ENCODE assay signal across 15 cellular contexts in the genomic region with DNA sequence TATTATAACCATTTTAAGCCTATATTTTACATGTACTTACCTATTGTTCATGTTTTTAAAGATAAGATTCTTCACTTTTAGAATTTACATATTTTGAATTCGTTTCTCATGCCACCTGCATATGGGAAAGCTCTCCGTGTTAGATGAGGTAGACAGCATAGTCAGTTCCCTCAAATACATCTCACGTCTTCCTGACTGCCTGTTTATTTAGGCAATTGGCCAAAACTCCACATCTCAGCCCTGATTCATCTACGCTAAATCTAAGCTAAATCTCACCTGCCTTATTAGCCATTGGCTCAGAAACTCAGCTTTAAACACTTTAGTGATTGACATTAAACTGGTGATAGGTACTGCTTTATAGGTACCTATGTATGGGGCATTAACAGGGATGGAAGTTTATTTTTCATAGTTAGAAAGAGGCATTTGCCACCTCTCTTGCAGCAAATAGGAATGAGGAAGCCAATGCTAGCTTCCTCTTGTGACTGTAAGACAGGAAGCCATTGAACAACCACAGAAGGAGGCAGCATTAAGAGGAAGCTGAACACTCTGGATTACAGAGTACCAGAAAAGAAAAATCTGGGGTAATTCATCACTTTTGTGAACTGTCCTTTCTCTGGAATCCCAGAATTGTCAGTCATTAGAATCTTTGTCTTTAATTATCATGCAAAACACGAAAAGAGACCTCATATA.
A peak's percentile ranks its signal among the peaks of the same experiment; 100 is the strongest.
DNase-seq lines count a peak whose midpoint lies in the region; ATAC-seq and TF ChIP-seq lines count a peak whose summit lies in the region.
"Had no signal": no experiment of that assay in that cellular context is flagged by ENCODE, and none has a peak within 500 bp of the region (broad histone marks: within the 10 kb centered on the region; RNA-seq: fewer than 3 reads in every experiment).

No MANE protein-coding gene starts in this region.

- no peak for ATAC-seq in GM19324 (IDR thresholded peaks at IDR 0.05; ENCODE audit: low FRiP score, unreplicated experiment)
- ATAC-seq: activated CD4-positive, CD25-positive, alpha-beta regulatory T cell treated with anti-CD3 and anti-CD28 coated beads, Interleukin-2, amount 50 U/mL, for 24 hours had no signal

- peak; percentile 79 for DNase-seq in COR-L47 (lab: John Stamatoyannopoulos, UW)
- peak; percentile 87 for DNase-seq in NCI-H1092 treated with DMSO at 0.1 percent for 48 hours (lab: John Stamatoyannopoulos, UW)
- peak; percentile 77 for DNase-seq in NOMO-1 treated with DMSO at 0.1 percent for 48 hours (lab: John Stamatoyannopoulos, UW; ENCODE audit: unreplicated experiment)
- DNase-seq in endothelial cell (ENCODE audit: low spot score): no peak
- DNase-seq in mucosa of gallbladder (ENCODE audit: low spot score): no peak
- no peak for DNase-seq in LoVo (ENCODE audit: low spot score)
- no peak for DNase-seq in CD14-positive monocyte (ENCODE audit: low spot score)
- DNase-seq: brain microvascular endothelial cell, NCI-H187 had no signal

- H3K9me3 Mint-ChIP-seq in endothelial cell (ENCODE audit: unreplicated experiment) (no peaks in the 10 kb centered on the region), CD14-positive monocyte (peaks cover 0 to 11% (median 3%) of the 10 kb centered on the region in 7 donors)
- H3K9me3 Mint-ChIP-seq: activated T-helper 1 cell treated with anti-CD3 and anti-CD28 coated beads, Interleukin-12 subunit alpha, Interleukin-12 subunit beta, Interleukin-2, Interleukin-4 antibody, amounts not matched to agents 30 ng/mL and 10 ng/mL and 1 ng/mL, durations not matched to agents 14 hours and 24 hours and 36 hours; stimulated activated naive CD8-positive, alpha-beta T cell treated with anti-CD3 and anti-CD28 coated beads, Interleukin-15, Interleukin-2, amounts not matched to agents 100 ng/mL and 50 ng/mL, for 24 hours had no signal

- H3K4me3 Mint-ChIP-seq in endothelial cell (ENCODE audit: unreplicated experiment) (no peak overlapping the region), CD14-positive monocyte (no peak overlapping the region)
- H3K4me3 Mint-ChIP-seq: activated T-helper 1 cell treated with anti-CD3 and anti-CD28 coated beads, Interleukin-12 subunit alpha, Interleukin-12 subunit beta, Interleukin-2, Interleukin-4 antibody, amounts not matched to agents 30 ng/mL and 10 ng/mL and 1 ng/mL, durations not matched to agents 14 hours and 24 hours and 36 hours; CD4-positive, CD25-positive, alpha-beta regulatory T cell; mesothelial cell of epicardium; stimulated activated naive CD8-positive, alpha-beta T cell treated with anti-CD3 and anti-CD28 coated beads, Interleukin-15, Interleukin-2, amounts not matched to agents 100 ng/mL and 50 ng/mL, for 24 hours had no signal

- intact Hi-C loops in CD14-positive monocyte (cut with micrococcal nuclease): no loop called here

- H3K27me3 Mint-ChIP-seq in endothelial cell (ENCODE audit: unreplicated experiment) (no peaks in the 10 kb centered on the region), CD14-positive monocyte (ENCODE audit: low read depth in 3 of 3) (peaks cover 5 to 6% (median 5%) of the 10 kb centered on the region in 3 donors)
- H3K27me3 Mint-ChIP-seq: CD4-positive, CD25-positive, alpha-beta regulatory T cell had no signal

- H3K36me3 Mint-ChIP-seq in endothelial cell (ENCODE audit: low read depth, unreplicated experiment) (no peaks in the 10 kb centered on the region), CD14-positive monocyte (no peaks in the 10 kb centered on the region)
- H3K36me3 Mint-ChIP-seq: CD4-positive, CD25-positive, alpha-beta regulatory T cell; mesothelial cell of epicardium had no signal

- peak overlapping the region; percentile 11 for H3K27ac Mint-ChIP-seq in endothelial cell (ENCODE audit: unreplicated experiment)
- H3K27ac Mint-ChIP-seq in CD14-positive monocyte: peak overlapping the region in 2 of 7 donors; percentile 65 to 73
- H3K27ac Mint-ChIP-seq: activated T-helper 1 cell treated with anti-CD3 and anti-CD28 coated beads, Interleukin-12 subunit alpha, Interleukin-12 subunit beta, Interleukin-2, Interleukin-4 antibody, amounts not matched to agents 30 ng/mL and 10 ng/mL and 1 ng/mL, durations not matched to agents 14 hours and 24 hours and 36 hours; CD4-positive, CD25-positive, alpha-beta regulatory T cell; mesothelial cell of epicardium; stimulated activated naive CD8-positive, alpha-beta T cell treated with anti-CD3 and anti-CD28 coated beads, Interleukin-15, Interleukin-2, amounts not matched to agents 100 ng/mL and 50 ng/mL, for 24 hours had no signal

- TF ChIP-seq CTCF in endothelial cell (IDR thresholded peaks at IDR 0.05; ENCODE audit: unreplicated experiment): no peak
- TF ChIP-seq CTCF in CD14-positive monocyte (IDR thresholded peaks at IDR 0.05): no peak

- H3K4me1 Mint-ChIP-seq in endothelial cell (ENCODE audit: unreplicated experiment) (peaks cover 10% of the 10 kb centered on the region), CD14-positive monocyte (peaks cover 15% of the 10 kb centered on the region)
- H3K4me1 Mint-ChIP-seq: mesothelial cell of epicardium had no signal

Comparison
In these comparisons a context has a peak if more than half of its experiments do, and no peak if none do; other contexts are left out.
1. DNase-seq: peak in COR-L47 (single experiment), NCI-H1092 treated with DMSO at 0.1 percent for 48 hours (single experiment) and NOMO-1 treated with DMSO at 0.1 percent for 48 hours (single experiment); none in endothelial cell (single experiment), mucosa of gallbladder (single experiment), LoVo (single experiment) and CD14-positive monocyte (single experiment).